1 cellular context compared by ENCODE assay signal in genomic region chr5:79499640-79500273, GRCh38.
TF ChIP-seq lines count a peak whose summit lies in the region.

No MANE protein-coding gene starts in this region.

TF ChIP-seq in HEK293, 187 proteins besides CTCF, POLR2A, EP300 and RAD21 (continued from another document):
- TF ChIP-seq ZBTB10 (tag by site-specific recombination; IDR thresholded peaks at IDR 0.05), result no peak
- TF ChIP-seq ZNF311 (tag by site-specific recombination; IDR thresholded peaks at IDR 0.05; ENCODE audit: borderline replicate concordance), result no peak
- TF ChIP-seq WT1 (tag by site-specific recombination; IDR thresholded peaks at IDR 0.05), result no peak
- TF ChIP-seq ZNF707 (tag by site-specific recombination; IDR thresholded peaks at IDR 0.05), result no peak
TF ChIP-seq in HEK293: peak in this region for 2.
